In genomic region chr18:3998698-3999333, GRCh38 we compare ENCODE assay signal across 8 cellular contexts.
DNase-seq lines count a peak whose midpoint lies in the region; ATAC-seq, FAIRE-seq and TF ChIP-seq lines count a peak whose summit lies in the region.

No MANE protein-coding gene starts in this region.

- H3K36me3 ChIP-seq in thoracic aorta: no peaks in the 10 kb centered on the region

- H3K4me3 ChIP-seq in HL-60 (replicated peaks; ENCODE audit: insufficient read depth, low read length) (no peak overlapping the region), thoracic aorta (peak overlapping the region; percentile 31)

- DNase-seq in Daoy (ENCODE audit: low read depth) (peak; percentile 25), HL-60 (ENCODE audit: low read depth in 1 of 2, low spot score in 1 of 2) (peak; percentile 15 to 34), SKM-1 treated with dmso at 0.1 percent for 144 hours (lab: John Stamatoyannopoulos, UW; ENCODE audit: unreplicated experiment) (peak; percentile 41), frontal cortex (ENCODE audit: low spot score in 2 of 2) (no peak), thoracic aorta (ENCODE audit: low spot score) (no peak)

- FAIRE-seq in frontal cortex (lab: Jason Lieb, UNC): peak; percentile 45

- no peaks in the 10 kb centered on the region for H3K9me3 ChIP-seq in thoracic aorta

- no peak overlapping the region for H3K27ac ChIP-seq in HL-60 (replicated peaks)
- H3K27ac ChIP-seq in thoracic aorta: no peak overlapping the region

- peaks cover 0 to 7% of the 10 kb centered on the region in 2 donors for H3K4me1 ChIP-seq in thoracic aorta (ENCODE audit: control insufficient read depth in 1 of 2, low read depth in 2 of 2)

- H3K27me3 ChIP-seq in HL-60 (ENCODE audit: insufficient read depth, poor library complexity, severe bottlenecking): no peaks in the 10 kb centered on the region
- H3K27me3 ChIP-seq in thoracic aorta (replicated peaks; ENCODE audit: insufficient read depth): no peaks in the 10 kb centered on the region

- peak; percentile 83 for TF ChIP-seq CTCF in HL-60 (IDR thresholded peaks at IDR 0.05; ENCODE audit: insufficient read depth, low read length)
- TF ChIP-seq CTCF in thoracic aorta (IDR thresholded peaks at IDR 0.05): peak; percentile 71

- no peak for ATAC-seq in thoracic aorta (ENCODE audit: insufficient number of reproducible peaks, low FRiP score, low read depth)
- ATAC-seq in HG03521 (IDR thresholded peaks at IDR 0.05; ENCODE audit: unreplicated experiment): no peak
- ATAC-seq in esophagus mucosa: no peak
- no peak for ATAC-seq in GM18520 (IDR thresholded peaks at IDR 0.05; ENCODE audit: unreplicated experiment)

Comparison
In these comparisons a context has a peak if more than half of its experiments do, and no peak if none do; other contexts are left out.
1. DNase-seq: peak in Daoy (single experiment), HL-60 (2 of 2) and SKM-1 treated with dmso at 0.1 percent for 144 hours (single experiment); none in frontal cortex (0 of 2) and thoracic aorta (single experiment).